Comparison of ENCODE assay signal across 8 cellular contexts in the genomic region with DNA sequence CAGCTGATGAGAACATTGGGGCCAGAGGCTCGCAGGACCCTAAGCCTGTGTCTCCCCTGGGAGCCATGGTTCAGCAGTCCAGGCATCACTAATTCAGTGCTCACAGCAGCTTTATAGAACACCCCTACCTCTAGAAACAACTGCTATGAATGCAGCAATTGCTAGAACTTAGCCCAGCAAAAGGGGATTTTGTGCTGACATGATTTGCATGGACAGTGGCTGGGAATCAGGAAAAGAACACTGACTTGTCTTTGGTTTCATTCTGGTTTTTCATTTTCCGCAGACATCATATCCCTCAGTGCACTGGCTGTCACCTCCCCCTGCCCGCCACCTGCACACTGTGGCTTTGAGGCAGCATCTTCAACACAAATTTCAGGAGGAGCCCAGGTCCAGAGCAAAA.
DNase-seq lines count a peak whose midpoint lies in the region; ATAC-seq lines count a peak whose summit lies in the region.
"Not testable (repeated sequence)": the region's sequence is repeated elsewhere in the genome, so short reads cannot be mapped to it uniquely, and the experiment has no call there.

No MANE protein-coding gene starts in this region.

- POLR2A ChIA-PET in activated CD4-positive, alpha-beta T cell treated with anti-CD3 and anti-CD28 coated beads for 36 hours (lab: Charles Lee): not testable (repeated sequence)

- not testable (repeated sequence) for H3K9me3 Mint-ChIP-seq in activated CD4-positive, alpha-beta T cell treated with anti-CD3 and anti-CD28 coated beads for 36 hours (ENCODE audit: low read depth); stimulated activated memory B cell treated with anti-CD40 and anti-IgM and Interleukin-4, amounts not matched to agents 10 μg/mL and 1 μg/mL and 100 μg/mL, for 72 hours

- intact Hi-C loops in activated CD4-positive, alpha-beta T cell treated with anti-CD3 and anti-CD28 coated beads for 36 hours (cut with DNase I, micrococcal nuclease): not testable (repeated sequence)

- not testable (repeated sequence) for H3K27me3 Mint-ChIP-seq in activated CD4-positive, alpha-beta T cell treated with anti-CD3 and anti-CD28 coated beads for 36 hours; stimulated activated memory B cell treated with anti-CD40 and anti-IgM and Interleukin-4, amounts not matched to agents 10 μg/mL and 1 μg/mL and 100 μg/mL, for 72 hours

- not testable (repeated sequence) for H3K4me1 Mint-ChIP-seq in activated CD4-positive, alpha-beta T cell treated with anti-CD3 and anti-CD28 coated beads for 36 hours; stimulated activated memory B cell treated with anti-CD40 and anti-IgM and Interleukin-4, amounts not matched to agents 10 μg/mL and 1 μg/mL and 100 μg/mL, for 72 hours

- H3K4me3 Mint-ChIP-seq in activated CD4-positive, alpha-beta T cell treated with anti-CD3 and anti-CD28 coated beads for 36 hours; stimulated activated memory B cell treated with anti-CD40 and anti-IgM and Interleukin-4, amounts not matched to agents 10 μg/mL and 1 μg/mL and 100 μg/mL, for 72 hours: not testable (repeated sequence)

- not testable (repeated sequence) for H3K27ac Mint-ChIP-seq in activated CD4-positive, alpha-beta T cell treated with anti-CD3 and anti-CD28 coated beads for 36 hours; stimulated activated memory B cell treated with anti-CD40 and anti-IgM and Interleukin-4, amounts not matched to agents 10 μg/mL and 1 μg/mL and 100 μg/mL, for 72 hours

- DNase-seq in activated CD4-positive, alpha-beta T cell treated with anti-CD3 and anti-CD28 coated beads for 36 hours: not testable (repeated sequence)

- CTCF ChIA-PET in activated CD4-positive, alpha-beta T cell treated with anti-CD3 and anti-CD28 coated beads for 36 hours (lab: Charles Lee): not testable (repeated sequence)

- ATAC-seq in GM18517 (IDR thresholded peaks at IDR 0.05; ENCODE audit: unreplicated experiment) (peak; percentile 48), GM19438 (IDR thresholded peaks at IDR 0.05; ENCODE audit: low read depth, unreplicated experiment) (peak; percentile 57), GM21528 (IDR thresholded peaks at IDR 0.05; ENCODE audit: low FRiP score, unreplicated experiment) (peak; percentile 50), GM21825 (IDR thresholded peaks at IDR 0.05; ENCODE audit: unreplicated experiment) (peak; percentile 47), HG02798 (IDR thresholded peaks at IDR 0.05; ENCODE audit: poor library complexity, unreplicated experiment) (peak; percentile 61), HG03432 (IDR thresholded peaks at IDR 0.05; ENCODE audit: unreplicated experiment) (peak; percentile 57)
- ATAC-seq in activated CD4-positive, alpha-beta T cell treated with anti-CD3 and anti-CD28 coated beads for 36 hours: peak; percentile 80
- peak; percentile 63 for ATAC-seq in stimulated activated memory B cell treated with anti-CD40 and anti-IgM and Interleukin-4, amounts not matched to agents 10 μg/mL and 1 μg/mL and 100 μg/mL, for 72 hours

- not testable (repeated sequence) for H3K36me3 Mint-ChIP-seq in activated CD4-positive, alpha-beta T cell treated with anti-CD3 and anti-CD28 coated beads for 36 hours (ENCODE audit: low read depth); stimulated activated memory B cell treated with anti-CD40 and anti-IgM and Interleukin-4, amounts not matched to agents 10 μg/mL and 1 μg/mL and 100 μg/mL, for 72 hours
